In genomic region chr15:43189296-43189695, GRCh38 we compare ENCODE assay signal across 18 cellular contexts. TPM values are rescaled to one million over a fixed set of nuclear protein-coding genes. Genes with fewer than 3 reads are reported as not detected.
"Had no signal": no experiment of that assay in that cellular context is flagged by ENCODE, and none has a peak within 500 bp of the region (broad histone marks: within the 10 kb centered on the region; RNA-seq: fewer than 3 reads in every experiment).

No MANE protein-coding gene starts in this region.

- H3K9me3 Mint-ChIP-seq: activated naive CD4-positive, alpha-beta T cell treated with anti-CD3 and anti-CD28 coated beads, Interleukin-2, amount 50 U/mL, for 72 hours; effector memory CD8-positive, alpha-beta T cell; neural crest cell; T-helper 1 cell treated with Interleukin-12 subunit alpha and Interleukin-12 subunit beta and Interleukin-4 antibody, amounts not matched to agents 30 μg/mL and 1 μg/mL, for 36 hours had no signal

- ATAC-seq: activated CD4-positive, alpha-beta T cell treated with anti-CD3 and anti-CD28 coated beads for 36 hours; activated naive CD4-positive, alpha-beta T cell treated with anti-CD3 and anti-CD28 coated beads, Interleukin-2, amount 50 U/mL, for 72 hours; effector memory CD8-positive, alpha-beta T cell; left lung; stimulated activated naive CD8-positive, alpha-beta T cell treated with anti-CD3 and anti-CD28 coated beads, Interleukin-15, Interleukin-2, amounts not matched to agents 100 U/mL and 50 U/mL, for 24 hours had no signal

- H3K27ac ChIP-seq: cardiac muscle cell, left lung, tibial nerve had no signal

- H3K4me3 ChIP-seq: cardiac muscle cell, left lung, tibial nerve had no signal

- H3K27ac Mint-ChIP-seq: activated CD4-positive, alpha-beta T cell treated with anti-CD3 and anti-CD28 coated beads for 36 hours; T-helper 1 cell treated with Interleukin-12 subunit alpha and Interleukin-12 subunit beta and Interleukin-4 antibody, amounts not matched to agents 30 μg/mL and 1 μg/mL, for 36 hours had no signal

- DNase-seq: activated CD4-positive, alpha-beta T cell treated with anti-CD3 and anti-CD28 coated beads for 36 hours; activated CD4-positive, alpha-beta T cell treated with anti-CD3 and anti-CD28 coated beads, Interleukin-2, amount 50 U/mL, for 48 hours; activated effector memory CD4-positive, alpha-beta T cell treated with anti-CD3 and anti-CD28 coated beads, Interleukin-2, amount 50 U/mL, for 16 hours; activated T-cell treated with anti-CD3 and anti-CD28 coated beads, Interleukin-2, amount 50 U/mL, for 1 hour; amygdala; effector memory CD8-positive, alpha-beta T cell; foreskin fibroblast; hypothalamus; left lung; stimulated activated naive CD8-positive, alpha-beta T cell treated with anti-CD3 and anti-CD28 coated beads, Interleukin-15, Interleukin-2, amounts not matched to agents 100 U/mL and 50 U/mL, for 24 hours; substantia nigra had no signal

- H3K4me3 Mint-ChIP-seq: activated CD4-positive, alpha-beta T cell treated with anti-CD3 and anti-CD28 coated beads for 36 hours; neural crest cell; T-helper 1 cell treated with Interleukin-12 subunit alpha and Interleukin-12 subunit beta and Interleukin-4 antibody, amounts not matched to agents 30 μg/mL and 1 μg/mL, for 36 hours had no signal

- H3K27me3 Mint-ChIP-seq: activated CD4-positive, alpha-beta T cell treated with anti-CD3 and anti-CD28 coated beads for 36 hours; effector memory CD8-positive, alpha-beta T cell had no signal

- H3K9me3 ChIP-seq: left lung, tibial nerve had no signal

- H3K27me3 ChIP-seq: cardiac muscle cell, left lung, tibial nerve had no signal

RNA-seq across cellular contexts. Expression of gene EPB42, which starts 31.5 kb away (rescaled TPM):
- total RNA-seq: activated CD4-positive, alpha-beta T cell treated with anti-CD3 and anti-CD28 coated beads for 36 hours; activated naive CD4-positive, alpha-beta T cell treated with anti-CD3 and anti-CD28 coated beads, Interleukin-2, amount 50 U/mL, for 72 hours; dermis microvascular lymphatic vessel endothelial cell; left lung; neural crest cell had no signal
- polyA plus RNA-seq: keratinocyte had no signal
